2 cellular contexts compared by ENCODE assay signal in the genomic region with DNA sequence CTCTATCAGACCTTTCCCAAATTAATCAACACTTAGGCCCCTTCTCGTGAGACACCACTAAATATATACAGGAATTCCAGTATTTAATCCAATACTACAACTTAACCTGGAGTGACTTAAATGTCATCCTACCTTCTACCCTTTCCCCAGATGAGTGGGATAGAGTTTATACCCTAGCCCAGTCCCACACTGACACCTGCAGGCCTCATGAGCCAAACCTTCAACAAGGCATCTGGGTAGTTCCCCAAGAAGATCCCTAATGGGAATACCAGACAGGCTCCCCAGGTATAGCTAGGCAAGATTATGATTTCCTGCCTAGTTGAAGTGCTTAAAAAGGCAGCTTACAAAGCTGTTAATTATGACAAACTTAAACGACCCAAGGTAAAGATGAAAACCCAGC.
TF ChIP-seq lines count a peak whose summit lies in the region.

No MANE protein-coding gene starts in this region.

TF ChIP-seq in HepG2, 621 proteins besides CTCF, POLR2A, EP300 and RAD21:
- TF ChIP-seq, protein P1, sequence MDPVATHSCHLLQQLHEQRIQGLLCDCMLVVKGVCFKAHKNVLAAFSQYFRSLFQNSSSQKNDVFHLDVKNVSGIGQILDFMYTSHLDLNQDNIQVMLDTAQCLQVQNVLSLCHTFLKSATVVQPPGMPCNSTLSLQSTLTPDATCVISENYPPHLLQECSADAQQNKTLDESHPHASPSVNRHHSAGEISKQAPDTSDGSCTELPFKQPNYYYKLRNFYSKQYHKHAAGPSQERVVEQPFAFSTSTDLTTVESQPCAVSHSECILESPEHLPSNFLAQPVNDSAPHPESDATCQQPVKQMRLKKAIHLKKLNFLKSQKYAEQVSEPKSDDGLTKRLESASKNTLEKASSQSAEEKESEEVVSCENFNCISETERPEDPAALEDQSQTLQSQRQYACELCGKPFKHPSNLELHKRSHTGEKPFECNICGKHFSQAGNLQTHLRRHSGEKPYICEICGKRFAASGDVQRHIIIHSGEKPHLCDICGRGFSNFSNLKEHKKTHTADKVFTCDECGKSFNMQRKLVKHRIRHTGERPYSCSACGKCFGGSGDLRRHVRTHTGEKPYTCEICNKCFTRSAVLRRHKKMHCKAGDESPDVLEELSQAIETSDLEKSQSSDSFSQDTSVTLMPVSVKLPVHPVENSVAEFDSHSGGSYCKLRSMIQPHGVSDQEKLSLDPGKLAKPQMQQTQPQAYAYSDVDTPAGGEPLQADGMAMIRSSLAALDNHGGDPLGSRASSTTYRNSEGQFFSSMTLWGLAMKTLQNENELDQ (CRISPR knock-in tag; IDR thresholded peaks at IDR 0.05; ENCODE audit: borderline replicate concordance) = no peak
- no peak for TF ChIP-seq PTBP1 (IDR thresholded peaks at IDR 0.05; ENCODE audit: low read depth, low read length, poor library complexity, severe bottlenecking)
- TF ChIP-seq PHF21A (CRISPR knock-in tag; IDR thresholded peaks at IDR 0.05) = no peak
- TF ChIP-seq SYNCRIP (IDR thresholded peaks at IDR 0.05; ENCODE audit: insufficient read depth, low read depth, low read length) = no peak
- peak; percentile 42 for TF ChIP-seq STAG1 (CRISPR knock-in tag; IDR thresholded peaks at IDR 0.05)
- TF ChIP-seq, protein P2, sequence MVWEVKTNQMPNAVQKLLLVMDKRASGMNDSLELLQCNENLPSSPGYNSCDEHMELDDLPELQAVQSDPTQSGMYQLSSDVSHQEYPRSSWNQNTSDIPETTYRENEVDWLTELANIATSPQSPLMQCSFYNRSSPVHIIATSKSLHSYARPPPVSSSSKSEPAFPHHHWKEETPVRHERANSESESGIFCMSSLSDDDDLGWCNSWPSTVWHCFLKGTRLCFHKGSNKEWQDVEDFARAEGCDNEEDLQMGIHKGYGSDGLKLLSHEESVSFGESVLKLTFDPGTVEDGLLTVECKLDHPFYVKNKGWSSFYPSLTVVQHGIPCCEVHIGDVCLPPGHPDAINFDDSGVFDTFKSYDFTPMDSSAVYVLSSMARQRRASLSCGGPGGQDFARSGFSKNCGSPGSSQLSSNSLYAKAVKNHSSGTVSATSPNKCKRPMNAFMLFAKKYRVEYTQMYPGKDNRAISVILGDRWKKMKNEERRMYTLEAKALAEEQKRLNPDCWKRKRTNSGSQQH (CRISPR knock-in tag; IDR thresholded peaks at IDR 0.05; ENCODE audit: low read depth) = no peak

TF ChIP-seq in HEK293T, 16 proteins besides CTCF, POLR2A, EP300 and RAD21:
- no peak for TF ChIP-seq ARNT (IDR thresholded peaks at IDR 0.05)
- no peak for TF ChIP-seq BHLHE40 (IDR thresholded peaks at IDR 0.05; ENCODE audit: borderline replicate concordance)
- no peak for TF ChIP-seq NFRKB (IDR thresholded peaks at IDR 0.05)
- TF ChIP-seq ELF4 (IDR thresholded peaks at IDR 0.05) = no peak
- no peak for TF ChIP-seq FOXA1 (IDR thresholded peaks at IDR 0.05)
